In the genomic region with DNA sequence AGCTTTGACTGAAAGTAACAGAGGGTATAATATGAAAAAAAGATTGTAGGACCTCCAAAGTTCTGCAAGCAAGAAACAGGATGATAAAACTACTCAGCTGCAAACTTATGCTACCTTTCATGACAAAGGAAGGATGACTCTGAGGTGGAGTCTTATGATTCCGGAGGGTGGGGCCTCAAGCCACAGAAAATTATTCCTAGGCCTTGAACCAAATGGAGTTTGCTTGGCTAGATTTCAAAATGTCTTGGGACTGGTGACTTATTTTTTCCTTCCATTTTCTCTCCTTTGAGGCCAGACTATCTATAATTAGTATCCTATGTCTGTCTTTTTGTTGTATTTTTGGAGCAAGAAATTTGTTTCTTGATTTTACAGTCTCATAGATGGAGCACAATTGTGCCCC, we compare ENCODE assay signal across 15 cellular contexts.
"Had no signal": no experiment of that assay in that cellular context is flagged by ENCODE, and none has a peak within 500 bp of the region (broad histone marks: within the 10 kb centered on the region; RNA-seq: fewer than 3 reads in every experiment).

No MANE protein-coding gene starts in this region.

- H3K4me1 Mint-ChIP-seq: stimulated activated naive B cell treated with anti-CD40 and anti-IgM and Interleukin-4, amounts not matched to agents 10 μg/mL and 1 μg/mL and 100 μg/mL, for 72 hours had no signal

- H3K36me3 ChIP-seq: upper lobe of right lung had no signal

- H3K4me3 ChIP-seq: dorsolateral prefrontal cortex, upper lobe of right lung had no signal

- DNase-seq: activated CD4-positive, alpha-beta memory T cell treated with anti-CD3 and anti-CD28 coated beads for 36 hours; activated gamma-delta T cell; activated T-cell treated with anti-CD3 and anti-CD28 coated beads, Interleukin-2, amount 50 U/mL, for 4 hours; dorsolateral prefrontal cortex; islet precursor cell; left ventricle myocardium superior; right cardiac atrium; stimulated activated CD4-positive, alpha-beta T cell treated with anti-CD3 and anti-CD28 coated beads, Interleukin-2, amount 100 ng/mL, for 24 hours; stimulated activated naive B cell treated with anti-CD40 and anti-IgM and Interleukin-4, amounts not matched to agents 10 μg/mL and 1 μg/mL and 100 μg/mL, for 72 hours; SW 1271; upper lobe of right lung had no signal

- H3K27ac Mint-ChIP-seq: activated CD4-positive, alpha-beta memory T cell treated with anti-CD3 and anti-CD28 coated beads for 36 hours; activated naive CD8-positive, alpha-beta T cell; stimulated activated naive B cell treated with anti-CD40 and anti-IgM and Interleukin-4, amounts not matched to agents 10 μg/mL and 1 μg/mL and 100 μg/mL, for 72 hours; T-helper 2 cell treated with Interferon-gamma antibody and Interleukin-4, amounts not matched to agents 5 μg/mL and 100 μg/mL, for 36 hours had no signal

- H3K4me3 Mint-ChIP-seq: activated CD4-positive, alpha-beta memory T cell treated with anti-CD3 and anti-CD28 coated beads for 36 hours; activated naive CD8-positive, alpha-beta T cell; activated T-cell treated with anti-CD3 and anti-CD28 coated beads, Interleukin-2, amount 50 U/mL, for 4 hours; stimulated activated naive B cell treated with anti-CD40 and anti-IgM and Interleukin-4, amounts not matched to agents 10 μg/mL and 1 μg/mL and 100 μg/mL, for 72 hours; T-helper 2 cell treated with Interferon-gamma antibody and Interleukin-4, amounts not matched to agents 5 μg/mL and 100 μg/mL, for 36 hours had no signal

- H3K9me3 Mint-ChIP-seq: activated CD4-positive, alpha-beta memory T cell treated with anti-CD3 and anti-CD28 coated beads for 36 hours; activated T-cell treated with anti-CD3 and anti-CD28 coated beads, Interleukin-2, amount 50 U/mL, for 4 hours; stimulated activated naive B cell treated with anti-CD40 and anti-IgM and Interleukin-4, amounts not matched to agents 10 μg/mL and 1 μg/mL and 100 μg/mL, for 72 hours; T-helper 2 cell treated with Interferon-gamma antibody and Interleukin-4, amounts not matched to agents 5 μg/mL and 100 μg/mL, for 36 hours had no signal

- H3K36me3 Mint-ChIP-seq: activated CD4-positive, alpha-beta memory T cell treated with anti-CD3 and anti-CD28 coated beads for 36 hours; activated naive CD8-positive, alpha-beta T cell; stimulated activated naive B cell treated with anti-CD40 and anti-IgM and Interleukin-4, amounts not matched to agents 10 μg/mL and 1 μg/mL and 100 μg/mL, for 72 hours had no signal

- H3K9me3 ChIP-seq: upper lobe of right lung had no signal

- H3K27me3 ChIP-seq: upper lobe of right lung had no signal

- H3K27ac ChIP-seq: upper lobe of right lung had no signal

- H3K27me3 Mint-ChIP-seq: activated CD4-positive, alpha-beta memory T cell treated with anti-CD3 and anti-CD28 coated beads for 36 hours; activated naive CD8-positive, alpha-beta T cell; stimulated activated naive B cell treated with anti-CD40 and anti-IgM and Interleukin-4, amounts not matched to agents 10 μg/mL and 1 μg/mL and 100 μg/mL, for 72 hours had no signal

- FAIRE-seq: endometrium, frontal cortex had no signal
